8 cellular contexts compared by ENCODE assay signal in the genomic region with DNA sequence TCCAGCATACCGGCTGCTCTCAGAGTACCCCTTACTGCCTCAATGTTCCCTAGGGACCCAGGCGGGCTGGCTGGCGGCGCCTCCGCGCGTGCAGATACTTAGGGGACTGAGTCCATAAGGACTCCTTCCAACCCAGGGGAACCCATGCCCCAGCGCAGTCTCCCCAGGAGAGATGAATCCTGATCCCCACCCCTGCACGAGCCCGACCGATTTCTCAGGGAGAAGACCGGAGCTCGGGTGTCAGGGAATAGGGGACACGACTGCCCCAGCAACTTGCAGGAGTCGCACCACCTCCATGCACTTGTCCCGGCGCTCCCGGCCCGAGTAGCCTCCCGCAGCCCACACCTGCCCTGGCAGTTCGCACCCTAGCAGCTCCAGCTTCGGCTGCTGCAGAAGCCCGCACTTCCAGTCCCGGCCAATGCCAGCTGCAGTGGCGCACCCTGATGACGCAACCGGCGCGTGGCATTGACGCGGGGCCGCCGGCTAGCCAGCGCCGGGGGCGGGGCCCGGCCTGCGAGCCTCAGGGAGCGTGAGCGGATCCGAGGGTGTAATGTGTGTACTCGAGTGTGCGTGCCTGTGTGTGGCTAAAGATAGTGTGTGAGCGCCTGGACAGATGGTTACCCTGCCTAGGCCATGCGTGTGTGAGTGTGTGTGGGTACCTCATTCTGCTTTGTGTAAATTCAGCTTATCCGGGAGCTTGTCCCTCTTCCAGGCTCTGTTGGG. TPM values are rescaled to one million over a fixed set of nuclear protein-coding genes. Genes with fewer than 3 reads are reported as not detected.
A peak's percentile ranks its signal among the peaks of the same experiment; 100 is the strongest.
DNase-seq lines count a peak whose midpoint lies in the region; ATAC-seq, FAIRE-seq and TF ChIP-seq lines count a peak whose summit lies in the region.

A gene with protein sequence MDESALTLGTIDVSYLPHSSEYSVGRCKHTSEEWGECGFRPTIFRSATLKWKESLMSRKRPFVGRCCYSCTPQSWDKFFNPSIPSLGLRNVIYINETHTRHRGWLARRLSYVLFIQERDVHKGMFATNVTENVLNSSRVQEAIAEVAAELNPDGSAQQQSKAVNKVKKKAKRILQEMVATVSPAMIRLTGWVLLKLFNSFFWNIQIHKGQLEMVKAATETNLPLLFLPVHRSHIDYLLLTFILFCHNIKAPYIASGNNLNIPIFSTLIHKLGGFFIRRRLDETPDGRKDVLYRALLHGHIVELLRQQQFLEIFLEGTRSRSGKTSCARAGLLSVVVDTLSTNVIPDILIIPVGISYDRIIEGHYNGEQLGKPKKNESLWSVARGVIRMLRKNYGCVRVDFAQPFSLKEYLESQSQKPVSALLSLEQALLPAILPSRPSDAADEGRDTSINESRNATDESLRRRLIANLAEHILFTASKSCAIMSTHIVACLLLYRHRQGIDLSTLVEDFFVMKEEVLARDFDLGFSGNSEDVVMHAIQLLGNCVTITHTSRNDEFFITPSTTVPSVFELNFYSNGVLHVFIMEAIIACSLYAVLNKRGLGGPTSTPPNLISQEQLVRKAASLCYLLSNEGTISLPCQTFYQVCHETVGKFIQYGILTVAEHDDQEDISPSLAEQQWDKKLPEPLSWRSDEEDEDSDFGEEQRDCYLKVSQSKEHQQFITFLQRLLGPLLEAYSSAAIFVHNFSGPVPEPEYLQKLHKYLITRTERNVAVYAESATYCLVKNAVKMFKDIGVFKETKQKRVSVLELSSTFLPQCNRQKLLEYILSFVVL (minus strand): TSS at position 437 of the 723 bp plus-strand sequence. CDS start 1,981 bp downstream, outside the sequence.

- peaks cover 6% of the 10 kb centered on the region for H3K27me3 Mint-ChIP-seq in T-helper 1 cell treated with Interleukin-12 subunit alpha and Interleukin-12 subunit beta and Interleukin-4 antibody, amounts not matched to agents 30 μg/mL and 1 μg/mL, for 36 hours (ENCODE audit: low read depth)

- peak; percentile 95 for ATAC-seq in HG02678 (IDR thresholded peaks at IDR 0.05; ENCODE audit: unreplicated experiment)

- no peaks in the 10 kb centered on the region for H3K9me3 ChIP-seq in right atrium auricular region

- H3K27ac ChIP-seq in angular gyrus (ENCODE audit: low read depth, low read length): peak within 1 kb of the TSS; percentile 86
- H3K27ac ChIP-seq in right atrium auricular region: peak within 1 kb of the TSS; percentile 77 to 84

- peak in 1 of 2 donors; percentile 15 for TF ChIP-seq CTCF in right atrium auricular region (IDR thresholded peaks at IDR 0.05)

- FAIRE-seq in GM12891 (lab: Jason Lieb, UNC): peak; percentile 97
- no peak for FAIRE-seq in urothelium cell line (lab: Jason Lieb, UNC)

- peaks cover 25% of the 10 kb centered on the region for H3K4me1 Mint-ChIP-seq in T-helper 1 cell treated with Interleukin-12 subunit alpha and Interleukin-12 subunit beta and Interleukin-4 antibody, amounts not matched to agents 30 μg/mL and 1 μg/mL, for 36 hours (ENCODE audit: low read depth)

- H3K36me3 Mint-ChIP-seq in T-helper 1 cell treated with Interleukin-12 subunit alpha and Interleukin-12 subunit beta and Interleukin-4 antibody, amounts not matched to agents 30 μg/mL and 1 μg/mL, for 36 hours (ENCODE audit: low read depth): peaks cover 10% of the 10 kb centered on the region

- H3K4me1 ChIP-seq in right atrium auricular region: peaks cover 0 to 13% of the 10 kb centered on the region in 2 donors

- H3K4me3 Mint-ChIP-seq in T-helper 1 cell treated with Interleukin-12 subunit alpha and Interleukin-12 subunit beta and Interleukin-4 antibody, amounts not matched to agents 30 μg/mL and 1 μg/mL, for 36 hours: peak within 1 kb of the TSS; percentile 76

- H3K27me3 ChIP-seq in right atrium auricular region: no peaks in the 10 kb centered on the region

- peak; percentile 82 for DNase-seq in GM12891 (ENCODE audit: insufficient read length, low spot score)
- peak; percentile 86 to 89 (median 86) for DNase-seq in NCI-H1417 (lab: John Stamatoyannopoulos, UW)
- peak; percentile 96 for DNase-seq in right atrium auricular region (ENCODE audit: low spot score)
- peak; percentile 63 for DNase-seq in pulmonary artery endothelial cell (ENCODE audit: low read depth, low spot score)
- DNase-seq in urothelium cell line (ENCODE audit: low spot score): peak; percentile 78

- peak; percentile 83; the same call in 1 of the 2 replicates for TF ChIP-seq POLR2A in GM12891 (IDR thresholded peaks at IDR 0.05; ENCODE audit: low read depth, low read length)

- peak within 1 kb of the TSS; percentile 73 to 92 for H3K4me3 ChIP-seq in right atrium auricular region

- peak within 1 kb of the TSS; percentile 80 for H3K27ac Mint-ChIP-seq in T-helper 1 cell treated with Interleukin-12 subunit alpha and Interleukin-12 subunit beta and Interleukin-4 antibody, amounts not matched to agents 30 μg/mL and 1 μg/mL, for 36 hours

- H3K36me3 ChIP-seq in right atrium auricular region: no peaks in the 10 kb centered on the region

- peaks cover 5% of the 10 kb centered on the region for H3K9me3 Mint-ChIP-seq in T-helper 1 cell treated with Interleukin-12 subunit alpha and Interleukin-12 subunit beta and Interleukin-4 antibody, amounts not matched to agents 30 μg/mL and 1 μg/mL, for 36 hours

TF ChIP-seq in GM12891, 5 proteins besides CTCF, POLR2A, EP300 and RAD21:
- TF ChIP-seq SPI1 (IDR thresholded peaks at IDR 0.05; ENCODE audit: low read depth, low read length) (no peak), POLR2AphosphoS5 (IDR thresholded peaks at IDR 0.05; ENCODE audit: low read depth, low read length) (peak; percentile 64), PAX5 (IDR thresholded peaks at IDR 0.05; ENCODE audit: insufficient read depth, low read length, severe bottlenecking) (no peak), TAF1 (IDR thresholded peaks at IDR 0.05; ENCODE audit: low read depth, low read length) (peak; percentile 75), POU2F2 (IDR thresholded peaks at IDR 0.05; ENCODE audit: low read depth, low read length) (peak; percentile 54; the same call in 1 of the 2 replicates)

RNA-seq across cellular contexts. Expression of the gene that starts here (rescaled TPM):
- 2.3 TPM for polyA plus RNA-seq in GM12891 (2012; ENCODE audit: low read depth, missing spikeins)
- total RNA-seq in right atrium auricular region: 1 to 10 TPM; 7.8 to 9.3 TPM
- 9.2 and 13.5 TPM in 2 replicates for total RNA-seq in pulmonary artery endothelial cell

Comparison
In these comparisons a context has a peak if more than half of its experiments do, and no peak if none do; other contexts are left out.
1. Peak in every context shown above with its lines: DNase-seq, ATAC-seq, H3K4me3 ChIP-seq and H3K27ac ChIP-seq.